In the genomic region with DNA sequence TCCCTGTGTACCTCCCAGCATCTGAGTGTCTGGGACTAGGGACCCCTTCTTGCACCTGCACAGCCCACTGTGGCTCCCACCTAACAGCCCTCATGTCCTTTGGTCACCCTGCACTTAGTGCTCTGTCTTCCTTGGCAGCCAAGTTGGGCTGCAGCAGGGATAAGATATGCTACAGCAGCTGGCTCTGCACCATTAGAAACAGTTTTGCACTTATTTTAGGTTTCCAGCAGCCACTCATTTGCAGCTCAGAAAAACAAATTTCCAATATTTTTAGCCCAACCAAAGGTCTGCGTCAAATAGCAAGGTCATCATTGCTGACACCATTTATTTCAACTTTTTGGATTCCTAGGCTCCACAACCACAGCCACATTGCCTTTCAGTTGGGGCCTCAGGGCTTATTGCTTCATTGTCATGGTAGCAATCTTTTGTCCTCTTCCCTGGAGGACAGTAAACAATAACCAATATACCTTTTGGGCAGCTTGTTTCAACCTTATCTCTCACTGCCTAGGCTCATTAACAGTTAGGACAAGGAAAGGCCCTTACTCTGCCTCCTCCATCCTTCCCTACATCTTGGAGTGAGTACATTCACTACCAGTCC, we compare ENCODE assay signal across 1 cellular context.
TF ChIP-seq lines count a peak whose summit lies in the region.

No MANE protein-coding gene starts in this region.

TF ChIP-seq in H1, 55 proteins besides CTCF, POLR2A, EP300 and RAD21 (continued from another document):
- TF ChIP-seq CHD7 (IDR thresholded peaks at IDR 0.05; ENCODE audit: insufficient replicate concordance, low read length) (no peak), EGR1 (IDR thresholded peaks at IDR 0.05; ENCODE audit: borderline replicate concordance, low read depth, low read length) (no peak), SIN3A (conservative IDR thresholded peaks at IDR 0.05 in 1 of 2, IDR thresholded peaks at IDR 0.05 in 1 of 2; ENCODE audit: low read depth in 1 of 2, low read length in 2 of 2) (no peak), TAF7 (optimal IDR thresholded peaks at IDR 0.05; ENCODE audit: borderline replicate concordance, low read depth, low read length) (no peak)
